ENCODE assay signal across 1 cellular context in the genomic region with DNA sequence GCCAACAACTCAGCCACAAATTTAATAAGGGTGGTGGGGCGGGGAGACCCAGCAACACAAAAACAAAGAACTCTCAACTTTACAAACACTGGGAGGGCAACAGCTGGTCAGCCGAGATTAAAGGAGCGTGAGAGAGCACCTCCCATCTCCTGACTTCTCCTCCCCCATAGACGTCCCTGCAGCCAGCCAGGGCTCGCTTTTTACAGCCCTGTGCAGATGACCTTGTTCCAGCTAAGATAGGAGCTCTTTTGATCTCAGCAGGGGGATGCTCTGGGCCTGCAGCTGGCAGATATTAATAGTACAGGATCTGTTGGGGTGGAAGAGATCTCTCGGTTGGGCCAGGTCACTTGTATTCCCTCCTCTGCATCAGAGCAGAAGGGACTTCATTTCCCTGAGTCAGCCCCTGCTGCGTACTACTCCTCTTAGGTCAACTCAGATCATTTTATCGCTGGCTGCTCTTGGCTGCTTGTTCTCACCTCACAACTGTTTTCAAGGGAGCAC.
TF ChIP-seq lines count a peak whose summit lies in the region.

No MANE protein-coding gene starts in this region.

TF ChIP-seq in HepG2, 621 proteins besides CTCF, POLR2A, EP300 and RAD21 (continued from another document and continues in another):
- peak; percentile 72; the same call in 1 of the 2 replicates for TF ChIP-seq ZNF362 (CRISPR knock-in tag; IDR thresholded peaks at IDR 0.05; ENCODE audit: borderline replicate concordance)
- TF ChIP-seq, protein P1, sequence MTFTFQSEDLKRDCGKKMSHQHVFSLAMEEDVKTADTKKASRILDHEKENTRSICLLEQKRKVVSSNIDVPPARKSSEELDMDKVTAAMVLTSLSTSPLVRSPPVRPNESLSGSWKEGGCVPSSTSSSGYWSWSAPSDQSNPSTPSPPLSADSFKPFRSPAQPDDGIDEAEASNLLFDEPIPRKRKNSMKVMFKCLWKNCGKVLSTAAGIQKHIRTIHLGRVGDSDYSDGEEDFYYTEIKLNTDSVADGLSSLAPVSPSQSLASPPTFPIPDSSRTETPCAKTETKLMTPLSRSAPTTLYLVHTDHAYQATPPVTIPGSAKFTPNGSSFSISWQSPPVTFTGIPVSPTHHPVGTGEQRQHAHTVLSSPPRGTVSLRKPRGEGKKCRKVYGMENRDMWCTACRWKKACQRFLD (CRISPR knock-in tag; IDR thresholded peaks at IDR 0.05; ENCODE audit: borderline replicate concordance), result no peak
- no peak for TF ChIP-seq GTF2F1 (IDR thresholded peaks at IDR 0.05; ENCODE audit: low read length)
- no peak for TF ChIP-seq ZBTB7A (CRISPR knock-in tag; IDR thresholded peaks at IDR 0.05)
- 0 out of 2 replicates have a peak, but pooled peaks have one; percentile 46 for TF ChIP-seq AHR (CRISPR knock-in tag; IDR thresholded peaks at IDR 0.05)
- no peak for TF ChIP-seq ZNF446 (CRISPR knock-in tag; IDR thresholded peaks at IDR 0.05)
- no peak for TF ChIP-seq TMF1 (CRISPR knock-in tag; IDR thresholded peaks at IDR 0.05; ENCODE audit: low read depth)
- no peak for TF ChIP-seq ZFP82 (CRISPR knock-in tag; IDR thresholded peaks at IDR 0.05; ENCODE audit: borderline replicate concordance)
- TF ChIP-seq MAF1 (CRISPR knock-in tag; IDR thresholded peaks at IDR 0.05; ENCODE audit: borderline replicate concordance), result no peak
- TF ChIP-seq CCAR2 (optimal IDR thresholded peaks at IDR 0.05; ENCODE audit: low read depth, low read length), result no peak
- TF ChIP-seq, protein P2, sequence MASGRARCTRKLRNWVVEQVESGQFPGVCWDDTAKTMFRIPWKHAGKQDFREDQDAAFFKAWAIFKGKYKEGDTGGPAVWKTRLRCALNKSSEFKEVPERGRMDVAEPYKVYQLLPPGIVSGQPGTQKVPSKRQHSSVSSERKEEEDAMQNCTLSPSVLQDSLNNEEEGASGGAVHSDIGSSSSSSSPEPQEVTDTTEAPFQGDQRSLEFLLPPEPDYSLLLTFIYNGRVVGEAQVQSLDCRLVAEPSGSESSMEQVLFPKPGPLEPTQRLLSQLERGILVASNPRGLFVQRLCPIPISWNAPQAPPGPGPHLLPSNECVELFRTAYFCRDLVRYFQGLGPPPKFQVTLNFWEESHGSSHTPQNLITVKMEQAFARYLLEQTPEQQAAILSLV (CRISPR knock-in tag; IDR thresholded peaks at IDR 0.05; ENCODE audit: borderline replicate concordance), result peak; percentile 43; the same call in 1 of the 2 replicates
- TF ChIP-seq, protein P3, sequence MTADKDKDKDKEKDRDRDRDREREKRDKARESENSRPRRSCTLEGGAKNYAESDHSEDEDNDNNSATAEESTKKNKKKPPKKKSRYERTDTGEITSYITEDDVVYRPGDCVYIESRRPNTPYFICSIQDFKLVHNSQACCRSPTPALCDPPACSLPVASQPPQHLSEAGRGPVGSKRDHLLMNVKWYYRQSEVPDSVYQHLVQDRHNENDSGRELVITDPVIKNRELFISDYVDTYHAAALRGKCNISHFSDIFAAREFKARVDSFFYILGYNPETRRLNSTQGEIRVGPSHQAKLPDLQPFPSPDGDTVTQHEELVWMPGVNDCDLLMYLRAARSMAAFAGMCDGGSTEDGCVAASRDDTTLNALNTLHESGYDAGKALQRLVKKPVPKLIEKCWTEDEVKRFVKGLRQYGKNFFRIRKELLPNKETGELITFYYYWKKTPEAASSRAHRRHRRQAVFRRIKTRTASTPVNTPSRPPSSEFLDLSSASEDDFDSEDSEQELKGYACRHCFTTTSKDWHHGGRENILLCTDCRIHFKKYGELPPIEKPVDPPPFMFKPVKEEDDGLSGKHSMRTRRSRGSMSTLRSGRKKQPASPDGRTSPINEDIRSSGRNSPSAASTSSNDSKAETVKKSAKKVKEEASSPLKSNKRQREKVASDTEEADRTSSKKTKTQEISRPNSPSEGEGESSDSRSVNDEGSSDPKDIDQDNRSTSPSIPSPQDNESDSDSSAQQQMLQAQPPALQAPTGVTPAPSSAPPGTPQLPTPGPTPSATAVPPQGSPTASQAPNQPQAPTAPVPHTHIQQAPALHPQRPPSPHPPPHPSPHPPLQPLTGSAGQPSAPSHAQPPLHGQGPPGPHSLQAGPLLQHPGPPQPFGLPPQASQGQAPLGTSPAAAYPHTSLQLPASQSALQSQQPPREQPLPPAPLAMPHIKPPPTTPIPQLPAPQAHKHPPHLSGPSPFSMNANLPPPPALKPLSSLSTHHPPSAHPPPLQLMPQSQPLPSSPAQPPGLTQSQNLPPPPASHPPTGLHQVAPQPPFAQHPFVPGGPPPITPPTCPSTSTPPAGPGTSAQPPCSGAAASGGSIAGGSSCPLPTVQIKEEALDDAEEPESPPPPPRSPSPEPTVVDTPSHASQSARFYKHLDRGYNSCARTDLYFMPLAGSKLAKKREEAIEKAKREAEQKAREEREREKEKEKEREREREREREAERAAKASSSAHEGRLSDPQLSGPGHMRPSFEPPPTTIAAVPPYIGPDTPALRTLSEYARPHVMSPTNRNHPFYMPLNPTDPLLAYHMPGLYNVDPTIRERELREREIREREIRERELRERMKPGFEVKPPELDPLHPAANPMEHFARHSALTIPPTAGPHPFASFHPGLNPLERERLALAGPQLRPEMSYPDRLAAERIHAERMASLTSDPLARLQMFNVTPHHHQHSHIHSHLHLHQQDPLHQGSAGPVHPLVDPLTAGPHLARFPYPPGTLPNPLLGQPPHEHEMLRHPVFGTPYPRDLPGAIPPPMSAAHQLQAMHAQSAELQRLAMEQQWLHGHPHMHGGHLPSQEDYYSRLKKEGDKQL (CRISPR knock-in tag; IDR thresholded peaks at IDR 0.05; ENCODE audit: low read depth), result peak; percentile 77; the same call in 1 of the 2 replicates
- TF ChIP-seq SMAD1 (CRISPR knock-in tag; IDR thresholded peaks at IDR 0.05; ENCODE audit: borderline replicate concordance, low read depth), result no peak
- TF ChIP-seq ZBTB49 (CRISPR knock-in tag; IDR thresholded peaks at IDR 0.05; ENCODE audit: borderline replicate concordance), result no peak
- no peak for TF ChIP-seq ARID2 (CRISPR knock-in tag; IDR thresholded peaks at IDR 0.05; ENCODE audit: borderline replicate concordance)
- no peak for TF ChIP-seq ZNF607 (CRISPR knock-in tag; IDR thresholded peaks at IDR 0.05; ENCODE audit: borderline replicate concordance)
- no peak for TF ChIP-seq PRPF4 (IDR thresholded peaks at IDR 0.05; ENCODE audit: low read depth, low read length, poor library complexity, severe bottlenecking)
- TF ChIP-seq SIN3B (IDR thresholded peaks at IDR 0.05; ENCODE audit: low read length), result no peak
- TF ChIP-seq, protein P4, sequence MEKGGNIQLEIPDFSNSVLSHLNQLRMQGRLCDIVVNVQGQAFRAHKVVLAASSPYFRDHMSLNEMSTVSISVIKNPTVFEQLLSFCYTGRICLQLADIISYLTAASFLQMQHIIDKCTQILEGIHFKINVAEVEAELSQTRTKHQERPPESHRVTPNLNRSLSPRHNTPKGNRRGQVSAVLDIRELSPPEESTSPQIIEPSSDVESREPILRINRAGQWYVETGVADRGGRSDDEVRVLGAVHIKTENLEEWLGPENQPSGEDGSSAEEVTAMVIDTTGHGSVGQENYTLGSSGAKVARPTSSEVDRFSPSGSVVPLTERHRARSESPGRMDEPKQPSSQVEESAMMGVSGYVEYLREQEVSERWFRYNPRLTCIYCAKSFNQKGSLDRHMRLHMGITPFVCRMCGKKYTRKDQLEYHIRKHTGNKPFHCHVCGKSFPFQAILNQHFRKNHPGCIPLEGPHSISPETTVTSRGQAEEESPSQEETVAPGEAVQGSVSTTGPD (CRISPR knock-in tag; IDR thresholded peaks at IDR 0.05), result no peak
- TF ChIP-seq TBL1XR1 (IDR thresholded peaks at IDR 0.05; ENCODE audit: borderline replicate concordance, low read length, partially characterized antibody), result no peak
- TF ChIP-seq LBX2 (CRISPR knock-in tag; IDR thresholded peaks at IDR 0.05; ENCODE audit: borderline replicate concordance), result no peak
- TF ChIP-seq SCMH1 (CRISPR knock-in tag; IDR thresholded peaks at IDR 0.05; ENCODE audit: borderline replicate concordance), result no peak
- TF ChIP-seq, protein P5, sequence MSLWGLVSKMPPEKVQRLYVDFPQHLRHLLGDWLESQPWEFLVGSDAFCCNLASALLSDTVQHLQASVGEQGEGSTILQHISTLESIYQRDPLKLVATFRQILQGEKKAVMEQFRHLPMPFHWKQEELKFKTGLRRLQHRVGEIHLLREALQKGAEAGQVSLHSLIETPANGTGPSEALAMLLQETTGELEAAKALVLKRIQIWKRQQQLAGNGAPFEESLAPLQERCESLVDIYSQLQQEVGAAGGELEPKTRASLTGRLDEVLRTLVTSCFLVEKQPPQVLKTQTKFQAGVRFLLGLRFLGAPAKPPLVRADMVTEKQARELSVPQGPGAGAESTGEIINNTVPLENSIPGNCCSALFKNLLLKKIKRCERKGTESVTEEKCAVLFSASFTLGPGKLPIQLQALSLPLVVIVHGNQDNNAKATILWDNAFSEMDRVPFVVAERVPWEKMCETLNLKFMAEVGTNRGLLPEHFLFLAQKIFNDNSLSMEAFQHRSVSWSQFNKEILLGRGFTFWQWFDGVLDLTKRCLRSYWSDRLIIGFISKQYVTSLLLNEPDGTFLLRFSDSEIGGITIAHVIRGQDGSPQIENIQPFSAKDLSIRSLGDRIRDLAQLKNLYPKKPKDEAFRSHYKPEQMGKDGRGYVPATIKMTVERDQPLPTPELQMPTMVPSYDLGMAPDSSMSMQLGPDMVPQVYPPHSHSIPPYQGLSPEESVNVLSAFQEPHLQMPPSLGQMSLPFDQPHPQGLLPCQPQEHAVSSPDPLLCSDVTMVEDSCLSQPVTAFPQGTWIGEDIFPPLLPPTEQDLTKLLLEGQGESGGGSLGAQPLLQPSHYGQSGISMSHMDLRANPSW (CRISPR knock-in tag; IDR thresholded peaks at IDR 0.05; ENCODE audit: borderline replicate concordance), result no peak
- no peak for TF ChIP-seq ZFP37 (CRISPR knock-in tag; IDR thresholded peaks at IDR 0.05; ENCODE audit: borderline replicate concordance)
- no peak for TF ChIP-seq TCF12 (IDR thresholded peaks at IDR 0.05)
- TF ChIP-seq TCF12 (CRISPR knock-in tag; IDR thresholded peaks at IDR 0.05), result 0 out of 2 replicates have a peak, but pooled peaks have one; percentile 58
- no peak for TF ChIP-seq NFE2L1 (CRISPR knock-in tag; IDR thresholded peaks at IDR 0.05; ENCODE audit: borderline replicate concordance)
- TF ChIP-seq AFF4 (CRISPR knock-in tag; IDR thresholded peaks at IDR 0.05), result no peak
- TF ChIP-seq SMAD9 (CRISPR knock-in tag; IDR thresholded peaks at IDR 0.05), result no peak
- no peak for TF ChIP-seq TSC22D2 (CRISPR knock-in tag; IDR thresholded peaks at IDR 0.05; ENCODE audit: borderline replicate concordance)
- TF ChIP-seq ZNF136 (CRISPR knock-in tag; IDR thresholded peaks at IDR 0.05; ENCODE audit: low read depth), result no peak
- TF ChIP-seq ARNTL (CRISPR knock-in tag; IDR thresholded peaks at IDR 0.05), result no peak
- TF ChIP-seq SNRNP70 (IDR thresholded peaks at IDR 0.05; ENCODE audit: low read depth, low read length), result no peak
- TF ChIP-seq ZBTB3 (CRISPR knock-in tag; IDR thresholded peaks at IDR 0.05; ENCODE audit: borderline replicate concordance, low read depth), result peak; percentile 71; the same call in 1 of the 2 replicates
- TF ChIP-seq CEBPG (CRISPR knock-in tag; IDR thresholded peaks at IDR 0.05), result peak; percentile 45
- peak; percentile 43; the same call in 1 of the 2 replicates for TF ChIP-seq CBX5 (CRISPR knock-in tag; IDR thresholded peaks at IDR 0.05; ENCODE audit: borderline replicate concordance)
- 0 out of 2 replicates have a peak, but pooled peaks have one; percentile 10 for TF ChIP-seq NFYB (CRISPR knock-in tag; IDR thresholded peaks at IDR 0.05)
- TF ChIP-seq ZNF788 (CRISPR knock-in tag; IDR thresholded peaks at IDR 0.05; ENCODE audit: borderline replicate concordance), result no peak; the same call in 1 of the 2 replicates
